ENCODE assay signal across 2 cellular contexts in the genomic region with DNA sequence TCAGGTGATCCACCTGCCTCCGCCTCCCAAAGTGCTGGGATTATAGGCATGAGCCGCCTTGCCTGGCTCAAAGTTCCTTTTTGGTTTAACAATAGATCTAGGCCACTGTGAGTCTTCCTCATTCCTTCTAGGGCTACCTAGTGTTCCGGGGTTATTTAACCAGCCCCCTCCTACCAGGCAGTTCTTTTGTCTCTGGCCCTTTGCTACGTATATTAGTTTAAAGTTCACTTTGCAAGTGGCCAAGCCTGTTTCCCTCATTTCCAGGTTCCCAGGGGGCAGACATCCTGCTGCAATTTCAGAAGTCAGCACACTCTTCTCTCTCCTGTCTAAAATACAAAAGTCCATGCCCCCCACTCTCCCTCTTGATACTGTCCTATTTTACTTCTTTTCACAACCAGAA. TPM values are rescaled to one million over a fixed set of nuclear protein-coding genes. Genes with fewer than 3 reads are reported as not detected.
"Had no signal": no experiment of that assay in that cellular context is flagged by ENCODE, and none has a peak within 500 bp of the region (broad histone marks: within the 10 kb centered on the region; RNA-seq: fewer than 3 reads in every experiment).

No MANE protein-coding gene starts in this region.

RNA-seq across cellular contexts. Expression of gene SSC4D, which starts 49.0 kb away (rescaled TPM):
- polyA plus RNA-seq: IgD-negative memory B cell had no signal

RNA-seq across cellular contexts. Expression of gene UPK3B, which starts 51.8 kb away (rescaled TPM):
- polyA plus RNA-seq: GM23248, IgD-negative memory B cell had no signal
